In the genomic region with DNA sequence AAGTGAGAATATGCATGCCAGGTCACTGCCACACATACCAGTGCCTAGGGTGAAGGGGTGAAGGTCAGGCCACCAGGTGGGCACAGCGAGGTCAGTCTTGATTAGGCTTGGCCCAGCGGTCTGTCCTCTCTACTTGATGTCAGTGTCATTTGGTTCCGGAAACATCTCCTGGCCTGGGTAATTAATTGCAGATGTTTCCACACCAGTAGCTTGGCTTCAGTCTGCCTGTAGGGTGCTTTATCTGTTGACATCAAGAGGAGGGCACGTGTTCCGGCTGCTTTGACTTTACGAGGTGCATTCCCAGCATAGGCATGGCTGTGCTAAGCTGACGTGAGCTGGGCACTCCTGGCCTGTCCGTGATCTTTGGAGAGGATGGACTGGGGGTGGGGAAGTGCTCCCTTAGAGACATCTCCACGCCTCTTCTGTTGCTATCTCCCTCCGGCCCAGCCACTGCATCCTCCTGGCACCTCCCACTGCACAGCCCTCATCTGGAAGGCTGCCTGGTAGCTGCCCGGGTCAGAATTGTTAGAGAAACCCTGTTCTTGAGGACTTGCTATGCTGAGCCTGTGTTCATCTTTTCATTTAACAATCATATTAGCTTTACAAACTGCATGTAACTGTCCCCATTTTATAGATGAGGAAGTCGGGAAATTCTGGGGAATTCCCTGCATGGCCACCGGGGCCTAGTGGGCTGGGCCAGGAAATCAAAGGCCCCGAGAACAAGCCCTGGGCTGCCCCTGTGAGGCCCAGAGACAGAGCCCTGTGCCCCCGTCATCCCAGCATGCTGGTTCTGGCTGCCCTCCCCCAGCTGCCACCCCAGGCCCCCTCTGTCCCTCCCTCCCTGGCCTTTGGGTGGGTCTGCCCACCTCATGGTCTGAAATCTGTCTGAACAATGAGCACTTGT, we compare ENCODE assay signal across 8 cellular contexts. TPM values are rescaled to one million over a fixed set of nuclear protein-coding genes. Genes with fewer than 3 reads are reported as not detected.
DNase-seq lines count a peak whose midpoint lies in the region; ATAC-seq and TF ChIP-seq lines count a peak whose summit lies in the region.

No MANE protein-coding gene starts in this region.

- peaks cover 12% of the 10 kb centered on the region for H4K20me1 ChIP-seq in GM23338 (replicated peaks; ENCODE audit: insufficient read depth)
- H4K20me1 ChIP-seq in OCI-LY1 (ENCODE audit: insufficient read depth, low read length) = no peaks in the 10 kb centered on the region

- H3K9me3 ChIP-seq in OCI-LY1 (ENCODE audit: low read length) = no peaks in the 10 kb centered on the region

- H3K79me2 ChIP-seq in GM23338 (replicated peaks; ENCODE audit: insufficient read depth) (peaks cover 10% of the 10 kb centered on the region), OCI-LY1 (ENCODE audit: insufficient read depth, low read length) (no peaks in the 10 kb centered on the region)

- H3K27me3 Mint-ChIP-seq in GM23338 (ENCODE audit: insufficient read depth, low read depth, poor library complexity) = peaks cover 6% of the 10 kb centered on the region

- H3K27me3 ChIP-seq in GM23338 (ENCODE audit: insufficient read depth) (no peaks in the 10 kb centered on the region), OCI-LY1 (ENCODE audit: insufficient read depth, low read length) (no peaks in the 10 kb centered on the region)

- H3K4me3 ChIP-seq in GM23338 = no peak overlapping the region
- no peak overlapping the region for H3K4me3 ChIP-seq in OCI-LY1 (ENCODE audit: low read depth, low read length, poor library complexity, severe bottlenecking)

- peaks cover 62% of the 10 kb centered on the region for H3K36me3 Mint-ChIP-seq in GM23338 (ENCODE audit: low read depth)

- peak; percentile 48 for DNase-seq in GF-D8 (lab: John Stamatoyannopoulos, UW)
- DNase-seq in GM23338 (ENCODE audit: low spot score) = peak; percentile 33
- DNase-seq in activated naive CD4-positive, alpha-beta T cell treated with anti-CD3 and anti-CD28 coated beads, Interleukin-2, amount 50 U/mL, for 16 hours = peak; percentile 32
- DNase-seq in hepatic stellate cell (ENCODE audit: low spot score) = peak; percentile 72
- DNase-seq in stimulated activated CD4-positive, alpha-beta T cell treated with anti-CD3 and anti-CD28 coated beads, Interleukin-15, amount 100 ng/mL, for 1 hour (ENCODE audit: low read depth in 1 of 2, low spot score in 1 of 2) = peak; percentile 12 to 35
- no peak for DNase-seq in NOMO-1 treated with DMSO at 0.1 percent for 48 hours (lab: John Stamatoyannopoulos, UW; ENCODE audit: unreplicated experiment)
- DNase-seq in NCI-H1694 (lab: John Stamatoyannopoulos, UW) = no peak

- H3K27ac Mint-ChIP-seq in GM23338 = peak overlapping the region; percentile 42; the same call in 1 of the 2 replicates

- peak overlapping the region; percentile 81 for H3K27ac ChIP-seq in GM23338 (ENCODE audit: low read depth)
- H3K27ac ChIP-seq in OCI-LY1 (ENCODE audit: low read depth, low read length, poor library complexity, severe bottlenecking) = peak overlapping the region; percentile 98

- H3K9me3 Mint-ChIP-seq in GM23338 = no peaks in the 10 kb centered on the region

- peak; percentile 45 for ATAC-seq in GM23338

- no peak overlapping the region for H3K4me2 ChIP-seq in GM23338
- H3K4me2 ChIP-seq in OCI-LY1 (ENCODE audit: low read length) = peak overlapping the region; percentile 24; the same call in 1 of the 2 replicates

- H3K36me3 ChIP-seq in GM23338 (ENCODE audit: insufficient read depth) = 0 out of 2 replicates have a peak, but pooled peaks cover 4% of the 10 kb centered on the region
- H3K36me3 ChIP-seq in OCI-LY1 (ENCODE audit: insufficient read depth, low read length) = peaks cover 42% of the 10 kb centered on the region; the same call in 1 of the 2 replicates

- TF ChIP-seq CTCF in GM23338 (conservative IDR thresholded peaks at IDR 0.05; ENCODE audit: low read depth in 2 of 2) (no peak), OCI-LY1 (IDR thresholded peaks at IDR 0.05; ENCODE audit: low read length) (no peak)

- no peak overlapping the region; the same call in 2 of the 3 replicates for H3K4me3 Mint-ChIP-seq in GM23338

- H2AFZ ChIP-seq in GM23338 = no peak overlapping the region
- H2AFZ ChIP-seq in OCI-LY1 (ENCODE audit: low read length) = no peak overlapping the region

- peaks cover 9% of the 10 kb centered on the region; the same call in 1 of the 2 replicates for H3K4me1 ChIP-seq in GM23338 (ENCODE audit: insufficient read depth)
- H3K4me1 ChIP-seq in OCI-LY1 (ENCODE audit: insufficient read depth, low read length, severe bottlenecking) = peaks cover 57% of the 10 kb centered on the region

- peaks cover 31% of the 10 kb centered on the region for H3K4me1 Mint-ChIP-seq in GM23338

- H3F3A ChIP-seq in GM23338 (replicated peaks; ENCODE audit: low read depth) (peaks cover 15% of the 10 kb centered on the region; the same call in 1 of the 2 replicates), OCI-LY1 (ENCODE audit: insufficient read depth, low read length) (no peaks in the 10 kb centered on the region)

- H3K9me2 ChIP-seq in GM23338 (ENCODE audit: insufficient read depth) = no peaks in the 10 kb centered on the region
- H3K9me2 ChIP-seq in OCI-LY1 (ENCODE audit: low read depth, low read length) = no peaks in the 10 kb centered on the region

- peak overlapping the region; percentile 38; the same call in 1 of the 2 replicates for H3K9ac ChIP-seq in OCI-LY1 (ENCODE audit: low read length)

TF ChIP-seq in GM23338, 12 proteins besides CTCF, POLR2A, EP300 and RAD21:
- TF ChIP-seq, protein P1, sequence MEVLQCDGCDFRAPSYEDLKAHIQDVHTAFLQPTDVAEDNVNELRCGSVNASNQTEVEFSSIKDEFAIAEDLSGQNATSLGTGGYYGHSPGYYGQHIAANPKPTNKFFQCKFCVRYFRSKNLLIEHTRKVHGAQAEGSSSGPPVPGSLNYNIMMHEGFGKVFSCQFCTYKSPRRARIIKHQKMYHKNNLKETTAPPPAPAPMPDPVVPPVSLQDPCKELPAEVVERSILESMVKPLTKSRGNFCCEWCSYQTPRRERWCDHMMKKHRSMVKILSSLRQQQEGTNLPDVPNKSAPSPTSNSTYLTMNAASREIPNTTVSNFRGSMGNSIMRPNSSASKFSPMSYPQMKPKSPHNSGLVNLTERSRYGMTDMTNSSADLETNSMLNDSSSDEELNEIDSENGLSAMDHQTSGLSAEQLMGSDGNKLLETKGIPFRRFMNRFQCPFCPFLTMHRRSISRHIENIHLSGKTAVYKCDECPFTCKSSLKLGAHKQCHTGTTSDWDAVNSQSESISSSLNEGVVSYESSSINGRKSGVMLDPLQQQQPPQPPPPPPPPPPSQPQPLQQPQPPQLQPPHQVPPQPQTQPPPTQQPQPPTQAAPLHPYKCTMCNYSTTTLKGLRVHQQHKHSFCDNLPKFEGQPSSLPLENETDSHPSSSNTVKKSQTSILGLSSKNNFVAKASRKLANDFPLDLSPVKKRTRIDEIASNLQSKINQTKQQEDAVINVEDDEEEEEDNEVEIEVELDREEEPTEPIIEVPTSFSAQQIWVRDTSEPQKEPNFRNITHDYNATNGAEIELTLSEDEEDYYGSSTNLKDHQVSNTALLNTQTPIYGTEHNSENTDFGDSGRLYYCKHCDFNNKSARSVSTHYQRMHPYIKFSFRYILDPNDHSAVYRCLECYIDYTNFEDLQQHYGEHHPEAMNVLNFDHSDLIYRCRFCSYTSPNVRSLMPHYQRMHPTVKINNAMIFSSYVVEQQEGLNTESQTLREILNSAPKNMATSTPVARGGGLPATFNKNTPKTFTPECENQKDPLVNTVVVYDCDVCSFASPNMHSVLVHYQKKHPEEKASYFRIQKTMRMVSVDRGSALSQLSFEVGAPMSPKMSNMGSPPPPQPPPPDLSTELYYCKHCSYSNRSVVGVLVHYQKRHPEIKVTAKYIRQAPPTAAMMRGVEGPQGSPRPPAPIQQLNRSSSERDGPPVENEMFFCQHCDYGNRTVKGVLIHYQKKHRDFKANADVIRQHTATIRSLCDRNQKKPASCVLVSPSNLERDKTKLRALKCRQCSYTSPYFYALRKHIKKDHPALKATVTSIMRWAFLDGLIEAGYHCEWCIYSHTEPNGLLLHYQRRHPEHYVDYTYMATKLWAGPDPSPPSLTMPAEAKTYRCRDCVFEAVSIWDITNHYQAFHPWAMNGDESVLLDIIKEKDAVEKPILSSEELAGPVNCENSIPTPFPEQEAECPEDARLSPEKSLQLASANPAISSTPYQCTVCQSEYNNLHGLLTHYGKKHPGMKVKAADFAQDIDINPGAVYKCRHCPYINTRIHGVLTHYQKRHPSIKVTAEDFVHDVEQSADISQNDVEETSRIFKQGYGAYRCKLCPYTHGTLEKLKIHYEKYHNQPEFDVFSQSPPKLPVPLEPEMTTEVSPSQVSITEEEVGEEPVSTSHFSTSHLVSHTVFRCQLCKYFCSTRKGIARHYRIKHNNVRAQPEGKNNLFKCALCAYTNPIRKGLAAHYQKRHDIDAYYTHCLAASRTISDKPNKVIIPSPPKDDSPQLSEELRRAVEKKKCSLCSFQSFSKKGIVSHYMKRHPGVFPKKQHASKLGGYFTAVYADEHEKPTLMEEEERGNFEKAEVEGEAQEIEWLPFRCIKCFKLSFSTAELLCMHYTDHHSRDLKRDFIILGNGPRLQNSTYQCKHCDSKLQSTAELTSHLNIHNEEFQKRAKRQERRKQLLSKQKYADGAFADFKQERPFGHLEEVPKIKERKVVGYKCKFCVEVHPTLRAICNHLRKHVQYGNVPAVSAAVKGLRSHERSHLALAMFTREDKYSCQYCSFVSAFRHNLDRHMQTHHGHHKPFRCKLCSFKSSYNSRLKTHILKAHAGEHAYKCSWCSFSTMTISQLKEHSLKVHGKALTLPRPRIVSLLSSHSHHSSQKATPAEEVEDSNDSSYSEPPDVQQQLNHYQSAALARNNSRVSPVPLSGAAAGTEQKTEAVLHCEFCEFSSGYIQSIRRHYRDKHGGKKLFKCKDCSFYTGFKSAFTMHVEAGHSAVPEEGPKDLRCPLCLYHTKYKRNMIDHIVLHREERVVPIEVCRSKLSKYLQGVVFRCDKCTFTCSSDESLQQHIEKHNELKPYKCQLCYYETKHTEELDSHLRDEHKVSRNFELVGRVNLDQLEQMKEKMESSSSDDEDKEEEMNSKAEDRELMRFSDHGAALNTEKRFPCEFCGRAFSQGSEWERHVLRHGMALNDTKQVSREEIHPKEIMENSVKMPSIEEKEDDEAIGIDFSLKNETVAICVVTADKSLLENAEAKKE (CRISPR knock-in tag; IDR thresholded peaks at IDR 0.05) = no peak
- TF ChIP-seq JUNB (IDR thresholded peaks at IDR 0.05; ENCODE audit: unreplicated experiment) = no peak

RNA-seq across cellular contexts. Expression of gene JADE2, which starts 29.1 kb away (rescaled TPM):
- total RNA-seq in GM23338 (2014; rRNA removed; shearing (Covaris generic)) = 31.9 and 40.8 TPM in 2 replicates
- polyA plus RNA-seq in GM23338 (2016; fragmentation: Nextera tagmentation; extraction: Ambion mirVana) = 15.9 and 16.2 TPM in 2 replicates

Comparison
In these comparisons a context has a peak if more than half of its experiments do, and no peak if none do; other contexts are left out.
1. DNase-seq: peak in GF-D8 (single experiment), GM23338 (single experiment), activated naive CD4-positive, alpha-beta T cell treated with anti-CD3 and anti-CD28 coated beads, Interleukin-2, amount 50 U/mL, for 16 hours (single experiment), hepatic stellate cell (single experiment) and stimulated activated CD4-positive, alpha-beta T cell treated with anti-CD3 and anti-CD28 coated beads, Interleukin-15, amount 100 ng/mL, for 1 hour (2 of 2); none in NOMO-1 treated with DMSO at 0.1 percent for 48 hours (single experiment) and NCI-H1694 (single experiment).